16 cellular contexts compared by ENCODE assay signal in genomic region chr11:59086007-59086406, GRCh38. TPM values are rescaled to one million over a fixed set of nuclear protein-coding genes. Genes with fewer than 3 reads are reported as not detected.
"Had no signal": no experiment of that assay in that cellular context is flagged by ENCODE, and none has a peak within 500 bp of the region (broad histone marks: within the 10 kb centered on the region; RNA-seq: fewer than 3 reads in every experiment).

Gene GLYATL1B, plus strand, starts transcription at chr11:59086307. Its CDS starts 0 bp downstream, at chr11:59086307.

RNA-seq across cellular contexts. Expression of gene GLYATL1B, which starts in this region (rescaled TPM):
- total RNA-seq: stomach, subcutaneous adipose tissue, suprapubic skin, temporal lobe, testis, thoracic aorta, thyroid gland, tibial nerve, transverse colon, upper lobe of left lung, upper lobe of right lung, ureter, urinary bladder, uterus, vagina had no signal
- polyA plus RNA-seq: stomach, thymus, urinary bladder had no signal
